ENCODE assay signal across 8 cellular contexts in the genomic region with DNA sequence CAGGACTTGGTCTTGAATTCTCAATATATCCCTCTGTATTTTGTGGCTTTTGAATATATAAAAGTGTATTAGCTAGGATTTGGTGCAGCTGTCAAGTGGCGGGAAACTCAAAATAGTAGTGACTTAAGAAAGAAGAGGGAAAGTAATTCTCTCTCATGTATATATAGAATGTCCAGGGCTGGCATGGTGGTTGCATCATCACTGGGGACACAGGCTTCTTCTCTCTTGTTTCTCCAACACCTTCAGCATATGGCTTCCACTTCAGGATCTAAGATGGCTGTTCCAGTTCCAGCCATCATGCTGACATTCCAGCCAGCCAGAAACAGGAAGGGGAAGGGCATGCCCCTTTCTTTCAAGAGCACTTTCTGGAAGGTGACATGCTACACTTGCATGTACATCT. TPM values are rescaled to one million over a fixed set of nuclear protein-coding genes. Genes with fewer than 3 reads are reported as not detected.
"Had no signal": no experiment of that assay in that cellular context is flagged by ENCODE, and none has a peak within 500 bp of the region (broad histone marks: within the 10 kb centered on the region; RNA-seq: fewer than 3 reads in every experiment).

No MANE protein-coding gene starts in this region.

- H3K4me2 ChIP-seq: GM23338 had no signal

- H3K4me3 ChIP-seq: GM23338 had no signal

- H3K4me3 Mint-ChIP-seq: GM23338, H9, HFFc6 had no signal

- H3K9me3 Mint-ChIP-seq: HFFc6 had no signal

- H3K27ac ChIP-seq: HL-60 had no signal

- DNase-seq: H9, HCEC 1CT, HFFc6, IMR-90, KBM-7 had no signal

- H2AFZ ChIP-seq: GM23338 had no signal

- H3K27ac Mint-ChIP-seq: GM23338, H9, HFFc6 had no signal

RNA-seq across cellular contexts. Expression of gene GPR6, which starts 11.8 kb away (rescaled TPM):
- total RNA-seq: HFFc6, HT1080, IMR-90 had no signal
- polyA plus RNA-seq: GM23338, IMR-90 had no signal
